Comparison of ENCODE assay signal across 16 cellular contexts in genomic region chr4:15327311-15328298, GRCh38.
DNase-seq lines count a peak whose midpoint lies in the region; ATAC-seq and TF ChIP-seq lines count a peak whose summit lies in the region.
"Had no signal": no experiment of that assay in that cellular context is flagged by ENCODE, and none has a peak within 500 bp of the region (broad histone marks: within the 10 kb centered on the region; RNA-seq: fewer than 3 reads in every experiment).

No MANE protein-coding gene starts in this region.

- H3K4me3 ChIP-seq in foreskin fibroblast (ENCODE audit: low read depth in 1 of 2, low read length in 2 of 2) (no peak overlapping the region), gastrocnemius medialis (no peak overlapping the region)
- H3K4me3 ChIP-seq: pancreas had no signal

- in situ Hi-C loops in gastrocnemius medialis (cut with MboI; ENCODE audit: low sequenced_read_pairs in 4 of 4) = no loop called here

- H3K36me3 ChIP-seq in gastrocnemius medialis = no peaks in the 10 kb centered on the region
- H3K36me3 ChIP-seq: pancreas had no signal

- intact Hi-C loops in gastrocnemius medialis (cut with DNase I; ENCODE audit: low total_unique reads) = no loop called here

- TF ChIP-seq CTCF in foreskin fibroblast (IDR thresholded peaks at IDR 0.05; ENCODE audit: low read depth, low read length) (no peak), gastrocnemius medialis (IDR thresholded peaks at IDR 0.05 in 4 of 5, conservative IDR thresholded peaks at IDR 0.05 in 1 of 5) (no peak)

- TF ChIP-seq POLR2A in gastrocnemius medialis (IDR thresholded peaks at IDR 0.05) = no peak

- peak overlapping the region in 1 of 4 donors; percentile 17 for H3K27ac ChIP-seq in gastrocnemius medialis
- H3K27ac ChIP-seq: pancreas had no signal

- H3K9me3 ChIP-seq in gastrocnemius medialis = no peaks in the 10 kb centered on the region
- H3K9me3 ChIP-seq: pancreas had no signal

- ATAC-seq in SK-N-SH treated with all-trans-retinoic acid at 6 μM for 48 hours (peak; percentile 90), gastrocnemius medialis (peak; percentile 49 to 65), GM19463 (IDR thresholded peaks at IDR 0.05; ENCODE audit: unreplicated experiment) (no peak)
- ATAC-seq: pancreas; stimulated activated naive B cell treated with anti-CD40 and anti-IgM and Interleukin-4, amounts not matched to agents 10 μg/mL and 1 μg/mL and 100 μg/mL, for 72 hours had no signal

- DNase-seq in AG20443 (ENCODE audit: low spot score) (peak; percentile 73), foreskin fibroblast (peak; percentile 92 to 96), gastrocnemius medialis (no peak), T-helper 9 cell (no peak), middle frontal gyrus (ENCODE audit: extremely low spot score, low spot score) (no peak), SKM-1 (lab: John Stamatoyannopoulos, UW; ENCODE audit: unreplicated experiment) (no peak)
- DNase-seq: CD4-positive, CD25-positive, alpha-beta regulatory T cell; GF-D8; NCI-H1694; NCI-H748 treated with DMSO at 0.1 percent for 48 hours; pancreas; SHP77; stimulated activated CD4-positive, alpha-beta T cell treated with anti-CD3 and anti-CD28 coated beads, Interleukin-2, amount 100 ng/mL, for 48 hours; stimulated activated naive B cell treated with anti-CD40 and anti-IgM and Interleukin-4, amounts not matched to agents 10 μg/mL and 1 μg/mL and 100 μg/mL, for 72 hours had no signal

- no peaks in the 10 kb centered on the region for H3K4me1 ChIP-seq in gastrocnemius medialis
- H3K4me1 ChIP-seq: pancreas had no signal

- no peaks in the 10 kb centered on the region for H3K27me3 ChIP-seq in gastrocnemius medialis
- H3K27me3 ChIP-seq: pancreas had no signal

TF ChIP-seq in SK-N-SH treated with all-trans-retinoic acid at 6 μM for 48 hours, 23 proteins besides CTCF, POLR2A, EP300 and RAD21:
- TF ChIP-seq TCF4 (CRISPR knock-in tag; IDR thresholded peaks at IDR 0.05; ENCODE audit: borderline replicate concordance) (no peak), PPARA (CRISPR knock-in tag; IDR thresholded peaks at IDR 0.05; ENCODE audit: borderline replicate concordance) (no peak), ZFP30 (CRISPR knock-in tag; IDR thresholded peaks at IDR 0.05) (no peak), ZC3H10 (CRISPR knock-in tag; IDR thresholded peaks at IDR 0.05) (no peak), OSR1 (CRISPR knock-in tag; IDR thresholded peaks at IDR 0.05) (no peak), ZFP3 (CRISPR knock-in tag; IDR thresholded peaks at IDR 0.05) (no peak), ESRRG (CRISPR knock-in tag; IDR thresholded peaks at IDR 0.05) (no peak), TSHZ2 (CRISPR knock-in tag; IDR thresholded peaks at IDR 0.05) (no peak), ZNF70 (CRISPR knock-in tag; IDR thresholded peaks at IDR 0.05) (no peak)
- TF ChIP-seq, protein P1, sequence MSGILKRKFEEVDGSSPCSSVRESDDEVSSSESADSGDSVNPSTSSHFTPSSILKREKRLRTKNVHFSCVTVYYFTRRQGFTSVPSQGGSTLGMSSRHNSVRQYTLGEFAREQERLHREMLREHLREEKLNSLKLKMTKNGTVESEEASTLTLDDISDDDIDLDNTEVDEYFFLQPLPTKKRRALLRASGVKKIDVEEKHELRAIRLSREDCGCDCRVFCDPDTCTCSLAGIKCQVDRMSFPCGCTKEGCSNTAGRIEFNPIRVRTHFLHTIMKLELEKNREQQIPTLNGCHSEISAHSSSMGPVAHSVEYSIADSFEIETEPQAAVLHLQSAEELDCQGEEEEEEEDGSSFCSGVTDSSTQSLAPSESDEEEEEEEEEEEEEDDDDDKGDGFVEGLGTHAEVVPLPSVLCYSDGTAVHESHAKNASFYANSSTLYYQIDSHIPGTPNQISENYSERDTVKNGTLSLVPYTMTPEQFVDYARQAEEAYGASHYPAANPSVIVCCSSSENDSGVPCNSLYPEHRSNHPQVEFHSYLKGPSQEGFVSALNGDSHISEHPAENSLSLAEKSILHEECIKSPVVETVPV (CRISPR knock-in tag; IDR thresholded peaks at IDR 0.05) = no peak

Comparison
In these comparisons a context has a peak if more than half of its experiments do, and no peak if none do; other contexts are left out.
1. DNase-seq: peak in AG20443 (single experiment) and foreskin fibroblast (2 of 2); none in gastrocnemius medialis (0 of 2), T-helper 9 cell (single experiment), middle frontal gyrus (single experiment) and SKM-1 (single experiment).